ENCODE assay signal across 2 cellular contexts in the genomic region with DNA sequence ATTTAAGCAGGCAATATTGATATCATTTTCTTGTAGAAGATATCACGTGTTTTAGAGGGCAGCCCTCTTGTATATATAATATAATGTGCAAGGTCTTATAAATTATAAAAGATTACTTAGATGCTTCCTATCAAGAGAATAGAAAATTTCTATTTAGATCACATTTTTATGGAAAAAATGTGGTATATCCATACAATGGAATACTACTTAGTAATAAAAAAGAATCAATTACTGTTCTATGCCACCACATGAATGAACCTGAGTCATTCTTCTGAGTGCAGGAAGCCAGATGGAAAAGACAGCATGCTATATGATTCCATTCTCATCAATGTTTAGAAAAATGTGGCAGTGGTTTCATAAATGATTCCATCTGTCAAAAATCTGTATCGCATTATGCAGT.
TF ChIP-seq lines count a peak whose summit lies in the region.

No MANE protein-coding gene starts in this region.

TF ChIP-seq in HEK293, 187 proteins besides CTCF, POLR2A, EP300 and RAD21:
- TF ChIP-seq RBAK (tag by site-specific recombination; IDR thresholded peaks at IDR 0.05) (no peak), ZNF146 (tag by site-specific recombination; IDR thresholded peaks at IDR 0.05) (0 out of 2 replicates have a peak, but pooled peaks have one; percentile 14)

TF ChIP-seq in H1, 55 proteins besides CTCF, POLR2A, EP300 and RAD21:
- TF ChIP-seq YY1 (IDR thresholded peaks at IDR 0.05; ENCODE audit: low read depth, low read length) (no peak), KDM1A (IDR thresholded peaks at IDR 0.05; ENCODE audit: borderline replicate concordance, low read length) (0 out of 2 replicates have a peak, but pooled peaks have one; percentile 22)
TF ChIP-seq in H1: peak in this region for 1.
